Comparison of ENCODE assay signal across 35 cellular contexts in the genomic region with DNA sequence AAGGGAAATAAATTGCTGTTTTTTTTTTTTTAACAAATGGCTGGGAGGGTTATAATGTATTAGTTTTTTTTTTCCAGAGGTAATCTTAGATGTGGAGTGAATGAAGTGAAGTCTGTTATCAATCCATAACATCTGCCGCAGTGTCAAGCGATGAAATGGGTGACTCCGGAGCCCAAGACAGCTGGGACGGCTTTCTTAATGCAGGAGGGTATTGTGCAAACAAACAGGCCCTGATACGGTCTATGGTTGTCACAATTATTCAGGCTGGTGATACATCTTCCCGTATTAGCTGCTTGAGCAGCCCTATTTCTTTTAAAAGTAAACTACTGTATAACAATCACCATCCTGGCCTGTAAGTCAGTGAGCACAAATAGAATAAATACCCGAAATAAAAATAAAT.
"Had no signal": no experiment of that assay in that cellular context is flagged by ENCODE, and none has a peak within 500 bp of the region (broad histone marks: within the 10 kb centered on the region; RNA-seq: fewer than 3 reads in every experiment).

No MANE protein-coding gene starts in this region.

- DNase-seq: activated CD4-positive, alpha-beta memory T cell treated with anti-CD3 and anti-CD28 coated beads, Interleukin-2, amount 10 ng/mL, durations not matched to agents 7 days and 5 days; activated CD4-positive, alpha-beta T cell treated with anti-CD3 and anti-CD28 coated beads for 1 hour; activated CD4-positive, alpha-beta T cell treated with anti-CD3 and anti-CD28 coated beads for 48 hours; activated CD4-positive, CD25-positive, alpha-beta regulatory T cell; activated CD8-positive, alpha-beta memory T cell treated with anti-CD3 and anti-CD28 coated beads for 24 hours; activated CD8-positive, alpha-beta memory T cell treated with anti-CD3 and anti-CD28 coated beads, Interleukin-2, amount 10 ng/mL, durations not matched to agents 7 days and 5 days; activated CD8-positive, alpha-beta memory T cell treated with anti-CD3 and anti-CD28 coated beads, Interleukin-2, amount 50 U/mL, for 48 hours; activated effector memory CD4-positive, alpha-beta T cell treated with Interleukin-2 at 50 U/mL for 16 hours; activated naive CD4-positive, alpha-beta T cell treated with anti-CD3 and anti-CD28 coated beads, Interleukin-2, amount 50 U/mL, for 16 hours; activated naive CD8-positive, alpha-beta T cell treated with anti-CD3 and anti-CD28 coated beads for 36 hours; activated T-cell treated with anti-CD3 and anti-CD28 coated beads, Interleukin-2, amount 50 U/mL, for 48 hours; amniotic stem cell; aorta; brain microvascular endothelial cell; central memory CD4-positive, alpha-beta T cell; Karpas-422; KBM-7; NCI-H1105; NCI-H1436; NCI-H187; NCI-H2029 treated with DMSO at 0.1 percent for 48 hours; NCI-H2107; NCI-H2171; NCI-H510A; NCI-H526; NCI-H774; Peyer's patch; SIG-M5; T-cell; T-helper 2 cell; T-helper 9 cell; WERI-Rb-1 had no signal

- H3K36me3 ChIP-seq: brain microvascular endothelial cell, Peyer's patch, WERI-Rb-1 had no signal

- H3K4me1 ChIP-seq: Peyer's patch had no signal

- ATAC-seq: activated CD8-positive, alpha-beta memory T cell treated with anti-CD3 and anti-CD28 coated beads, Interleukin-2, amount 10 ng/mL, durations not matched to agents 7 days and 5 days; Right ventricle myocardium inferior; T-cell had no signal

- H3K9me3 ChIP-seq: Peyer's patch had no signal

- H3K4me3 ChIP-seq: Peyer's patch, SK-N-MC had no signal

- H3K27ac ChIP-seq: brain microvascular endothelial cell, Peyer's patch, RWPE1, SK-N-MC, WERI-Rb-1 had no signal

- H3K27me3 ChIP-seq: brain microvascular endothelial cell, Peyer's patch had no signal
